ENCODE assay signal across 8 cellular contexts in the genomic region with DNA sequence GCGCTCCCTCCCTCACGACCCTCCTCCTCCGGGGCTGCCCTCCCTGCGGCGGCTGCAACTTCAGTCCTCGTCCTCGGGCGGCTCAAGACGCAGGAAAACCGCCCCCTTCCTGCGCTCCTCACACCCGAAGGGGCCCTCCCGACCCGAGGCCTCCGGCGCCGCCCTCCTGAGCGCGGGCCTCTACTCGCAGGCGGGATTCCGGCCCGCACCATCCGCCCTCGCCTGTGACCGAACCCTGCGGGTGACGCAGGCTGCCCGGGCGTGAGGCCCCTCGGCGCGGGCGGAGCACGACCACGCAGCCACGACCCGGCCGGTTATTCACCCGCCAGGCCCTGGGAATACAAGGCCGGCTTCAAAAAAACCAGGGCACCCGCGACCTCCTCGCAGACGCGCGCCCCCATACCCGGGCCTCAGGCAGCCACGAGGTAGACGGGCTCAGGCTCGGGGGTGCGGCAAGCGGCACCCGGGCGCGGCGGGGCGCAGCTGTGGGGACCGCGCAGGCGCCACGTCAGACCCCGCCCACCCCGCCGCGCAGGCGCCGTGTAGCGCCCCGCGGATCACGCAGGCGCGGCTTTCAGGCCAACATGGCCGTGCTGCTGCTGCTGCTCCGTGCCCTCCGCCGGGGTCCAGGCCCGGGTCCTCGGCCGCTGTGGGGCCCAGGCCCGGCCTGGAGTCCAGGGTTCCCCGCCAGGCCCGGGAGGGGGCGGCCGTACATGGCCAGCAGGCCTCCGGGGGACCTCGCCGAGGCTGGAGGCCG. TPM values are rescaled to one million over a fixed set of nuclear protein-coding genes. Genes with fewer than 3 reads are reported as not detected.
A peak's percentile ranks its signal among the peaks of the same experiment; 100 is the strongest.
DNase-seq lines count a peak whose midpoint lies in the region; ATAC-seq and TF ChIP-seq lines count a peak whose summit lies in the region.

A gene (plus strand): TSS at position 570 of the 757 bp plus-strand sequence. CDS start 15 bp downstream, at position 585.

- H3K4me3 ChIP-seq in fibroblast of the aortic adventitia (ENCODE audit: low read depth, low read length) = peak within 1 kb of the TSS; percentile 86

- H3K4me1 Mint-ChIP-seq in nephron progenitor cell = peaks cover 32% of the 10 kb centered on the region
- peaks cover 49% of the 10 kb centered on the region for H3K4me1 Mint-ChIP-seq in stimulated activated naive CD8-positive, alpha-beta T cell treated with anti-CD3 and anti-CD28 coated beads, Interleukin-15, Interleukin-2, amounts not matched to agents 100 ng/mL and 50 ng/mL, for 24 hours (ENCODE audit: low read depth)

- DNase-seq in Daoy (ENCODE audit: low read depth) (peak; percentile 92), SHP77 (lab: John Stamatoyannopoulos, UW) (peak; percentile 76 to 80), fibroblast of the aortic adventitia (ENCODE audit: low read depth) (peak; percentile 80), nephron progenitor cell (peak; percentile 91)
- DNase-seq in activated T-helper 9 cell treated with anti-CD3 and anti-CD28 coated beads, Interleukin-2, amount 50 U/mL, for 16 hours (ENCODE audit: low read depth) = peak; percentile 85

- no peak for TF ChIP-seq CTCF in fibroblast of the aortic adventitia (IDR thresholded peaks at IDR 0.05; ENCODE audit: insufficient read depth, low read length)
- TF ChIP-seq CTCF in nephron progenitor cell (IDR thresholded peaks at IDR 0.05) = no peak

- H3K9me3 ChIP-seq in KOPT-K1 (ENCODE audit: insufficient read depth, low read length, poor library complexity, severe bottlenecking) = no peaks in the 10 kb centered on the region

- peak; percentile 52 for ATAC-seq in GM21786 (IDR thresholded peaks at IDR 0.05; ENCODE audit: unreplicated experiment)

- H3K27me3 Mint-ChIP-seq in nephron progenitor cell (ENCODE audit: low read depth, poor library complexity) = peaks cover 5% of the 10 kb centered on the region
- H3K27me3 Mint-ChIP-seq in stimulated activated naive CD8-positive, alpha-beta T cell treated with anti-CD3 and anti-CD28 coated beads, Interleukin-15, Interleukin-2, amounts not matched to agents 100 ng/mL and 50 ng/mL, for 24 hours = no peaks in the 10 kb centered on the region

- peak within 1 kb of the TSS; percentile 98 for H3K27ac Mint-ChIP-seq in nephron progenitor cell
- peak within 1 kb of the TSS; percentile 97 for H3K27ac Mint-ChIP-seq in stimulated activated naive CD8-positive, alpha-beta T cell treated with anti-CD3 and anti-CD28 coated beads, Interleukin-15, Interleukin-2, amounts not matched to agents 100 ng/mL and 50 ng/mL, for 24 hours

- H3K9me3 Mint-ChIP-seq in nephron progenitor cell = no peaks in the 10 kb centered on the region
- no peaks in the 10 kb centered on the region for H3K9me3 Mint-ChIP-seq in stimulated activated naive CD8-positive, alpha-beta T cell treated with anti-CD3 and anti-CD28 coated beads, Interleukin-15, Interleukin-2, amounts not matched to agents 100 ng/mL and 50 ng/mL, for 24 hours

- H3K36me3 Mint-ChIP-seq in nephron progenitor cell (ENCODE audit: low read depth) = peaks cover 16% of the 10 kb centered on the region
- peaks cover 8% of the 10 kb centered on the region for H3K36me3 Mint-ChIP-seq in stimulated activated naive CD8-positive, alpha-beta T cell treated with anti-CD3 and anti-CD28 coated beads, Interleukin-15, Interleukin-2, amounts not matched to agents 100 ng/mL and 50 ng/mL, for 24 hours (ENCODE audit: low read depth)

- H3K4me3 Mint-ChIP-seq in nephron progenitor cell = peak within 1 kb of the TSS; percentile 96
- peak within 1 kb of the TSS; percentile 97 for H3K4me3 Mint-ChIP-seq in stimulated activated naive CD8-positive, alpha-beta T cell treated with anti-CD3 and anti-CD28 coated beads, Interleukin-15, Interleukin-2, amounts not matched to agents 100 ng/mL and 50 ng/mL, for 24 hours

- peaks cover 28% of the 10 kb centered on the region for H3K36me3 ChIP-seq in KOPT-K1 (ENCODE audit: insufficient read depth, low read length)

- peak within 1 kb of the TSS; percentile 82 for H3K27ac ChIP-seq in KOPT-K1 (ENCODE audit: low read depth, low read length, poor library complexity, severe bottlenecking)

RNA-seq across cellular contexts. Expression of the gene that starts here (rescaled TPM):
- total RNA-seq in Daoy (2014; rRNA removed; shearing (Covaris generic)) = 43.1 and 49.9 TPM in 2 replicates
- 78.1 and 98.7 TPM in 2 replicates for total RNA-seq in fibroblast of the aortic adventitia (ENCODE audit: low replicate concordance)

Comparison
In these comparisons a context has a peak if more than half of its experiments do, and no peak if none do; other contexts are left out.
1. Peak in every context shown above with its lines: DNase-seq, ATAC-seq, H3K4me3 ChIP-seq and H3K27ac ChIP-seq.